In genomic region chr1:168942165-168942564, GRCh38 we compare ENCODE assay signal across 25 cellular contexts.
"Had no signal": no experiment of that assay in that cellular context is flagged by ENCODE, and none has a peak within 500 bp of the region (broad histone marks: within the 10 kb centered on the region; RNA-seq: fewer than 3 reads in every experiment).

No MANE protein-coding gene starts in this region.

- ATAC-seq: naive thymus-derived CD4-positive, alpha-beta T cell; natural killer cell treated with Interleukin-12 subunit alpha and Interleukin-12 subunit beta and Interleukin-15 and Interleukin-18, amount 100 ng/mL, for 72 hours; right lobe of liver; stimulated activated effector memory CD8-positive, alpha-beta T cell treated with anti-CD3 and anti-CD28 coated beads, Interleukin-12 subunit alpha, Interleukin-12 subunit beta, amount 100 ng/mL, for 72 hours; upper lobe of right lung had no signal

- H3K36me3 ChIP-seq: left ventricle myocardium inferior, ovary, right atrium auricular region, right lobe of liver, suprapubic skin, thoracic aorta, tibial artery, upper lobe of right lung had no signal

- H3K9me3 ChIP-seq: left ventricle myocardium inferior, ovary, right atrium auricular region, right lobe of liver, suprapubic skin, thoracic aorta, tibial artery, upper lobe of right lung had no signal

- H3K4me3 Mint-ChIP-seq: immature natural killer cell; memory B cell; mesothelial cell of epicardium; naive thymus-derived CD4-positive, alpha-beta T cell; natural killer cell treated with Interleukin-12 subunit alpha and Interleukin-12 subunit beta and Interleukin-15 and Interleukin-18, amount 100 ng/mL, for 72 hours; stimulated activated effector memory CD8-positive, alpha-beta T cell treated with anti-CD3 and anti-CD28 coated beads, Interleukin-12 subunit alpha, Interleukin-12 subunit beta, amount 100 ng/mL, for 72 hours; stimulated activated naive CD8-positive, alpha-beta T cell treated with anti-CD3 and anti-CD28 coated beads, Interleukin-15, Interleukin-2, amounts not matched to agents 100 ng/mL and 50 ng/mL, for 24 hours had no signal

- H3K36me3 Mint-ChIP-seq: memory B cell; mesothelial cell of epicardium; naive thymus-derived CD4-positive, alpha-beta T cell; stimulated activated effector memory CD8-positive, alpha-beta T cell treated with anti-CD3 and anti-CD28 coated beads, Interleukin-12 subunit alpha, Interleukin-12 subunit beta, amount 100 ng/mL, for 72 hours had no signal

- DNase-seq: hypothalamus; immature natural killer cell; kidney; left ventricle myocardium inferior; naive thymus-derived CD4-positive, alpha-beta T cell; ovary; right lobe of liver; stimulated activated CD4-positive, alpha-beta T cell treated with anti-CD3 and anti-CD28 coated beads, Interleukin-12 subunit alpha, Interleukin-12 subunit beta, amount 100 ng/mL, for 4 hours; stimulated activated CD4-positive, alpha-beta T cell treated with anti-CD3 and anti-CD28 coated beads, Interleukin-15, amount 100 ng/mL, for 24 hours; stimulated activated CD4-positive, alpha-beta T cell treated with anti-CD3 and anti-CD28 coated beads, Interleukin-2, amount 100 ng/mL, for 24 hours; stimulated activated CD4-positive, alpha-beta T cell treated with anti-CD3 and anti-CD28 coated beads, Interleukin-4, amount 100 ng/mL, for 1 hour; stimulated activated naive CD4-positive, alpha-beta T cell; tibial artery; trophoblast cell; upper lobe of right lung had no signal

- H3K9me3 Mint-ChIP-seq: immature natural killer cell; memory B cell; naive thymus-derived CD4-positive, alpha-beta T cell; natural killer cell treated with Interleukin-12 subunit alpha and Interleukin-12 subunit beta and Interleukin-15 and Interleukin-18, amount 100 ng/mL, for 72 hours; stimulated activated effector memory CD8-positive, alpha-beta T cell treated with anti-CD3 and anti-CD28 coated beads, Interleukin-12 subunit alpha, Interleukin-12 subunit beta, amount 100 ng/mL, for 72 hours; stimulated activated naive CD8-positive, alpha-beta T cell treated with anti-CD3 and anti-CD28 coated beads, Interleukin-15, Interleukin-2, amounts not matched to agents 100 ng/mL and 50 ng/mL, for 24 hours had no signal

- H3K4me1 ChIP-seq: suprapubic skin had no signal

- H3K27ac Mint-ChIP-seq: immature natural killer cell; memory B cell; mesothelial cell of epicardium; naive thymus-derived CD4-positive, alpha-beta T cell; natural killer cell treated with Interleukin-12 subunit alpha and Interleukin-12 subunit beta and Interleukin-15 and Interleukin-18, amount 100 ng/mL, for 72 hours; progenitor cell of endocrine pancreas; stimulated activated effector memory CD8-positive, alpha-beta T cell treated with anti-CD3 and anti-CD28 coated beads, Interleukin-12 subunit alpha, Interleukin-12 subunit beta, amount 100 ng/mL, for 72 hours; stimulated activated naive CD8-positive, alpha-beta T cell treated with anti-CD3 and anti-CD28 coated beads, Interleukin-15, Interleukin-2, amounts not matched to agents 100 ng/mL and 50 ng/mL, for 24 hours had no signal

- H3K27me3 ChIP-seq: ovary, right atrium auricular region, right lobe of liver, suprapubic skin, tibial artery, upper lobe of right lung had no signal

- H3K4me1 Mint-ChIP-seq: immature natural killer cell; memory B cell; naive thymus-derived CD4-positive, alpha-beta T cell; stimulated activated effector memory CD8-positive, alpha-beta T cell treated with anti-CD3 and anti-CD28 coated beads, Interleukin-12 subunit alpha, Interleukin-12 subunit beta, amount 100 ng/mL, for 72 hours had no signal

- H3K4me3 ChIP-seq: left ventricle myocardium inferior, lung, ovary, right atrium auricular region, right lobe of liver, suprapubic skin, thoracic aorta, tibial artery, upper lobe of right lung had no signal

- H3K27ac ChIP-seq: left ventricle myocardium inferior, ovary, right atrium auricular region, right lobe of liver, suprapubic skin, thoracic aorta, tibial artery, upper lobe of right lung had no signal
